9 cellular contexts compared by ENCODE assay signal in the genomic region with DNA sequence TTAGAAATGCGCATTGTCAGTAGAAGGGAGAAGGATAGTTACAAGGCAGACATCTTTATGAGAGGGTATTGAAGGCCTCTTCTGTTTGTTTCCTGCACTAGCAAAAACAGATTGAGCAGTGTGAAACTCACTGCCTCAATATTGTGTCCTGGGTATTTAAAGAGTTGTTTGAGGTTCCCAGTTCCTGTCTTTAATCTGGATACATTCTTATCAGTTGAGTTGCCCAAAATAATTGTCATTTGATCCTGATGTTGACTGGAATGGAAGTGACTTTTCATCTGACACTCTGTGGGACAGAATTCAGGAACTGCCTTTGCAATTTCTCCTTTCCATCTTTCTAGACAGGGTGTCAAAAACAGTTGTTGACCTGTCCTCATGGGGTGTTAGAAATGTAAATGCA. TPM values are rescaled to one million over a fixed set of nuclear protein-coding genes. Genes with fewer than 3 reads are reported as not detected.
DNase-seq lines count a peak whose midpoint lies in the region; ATAC-seq and TF ChIP-seq lines count a peak whose summit lies in the region.
"Had no signal": no experiment of that assay in that cellular context is flagged by ENCODE, and none has a peak within 500 bp of the region (broad histone marks: within the 10 kb centered on the region; RNA-seq: fewer than 3 reads in every experiment).

No MANE protein-coding gene starts in this region.

- H3K27me3 ChIP-seq in WERI-Rb-1 (ENCODE audit: insufficient read depth, low read depth, severe bottlenecking) (no peaks in the 10 kb centered on the region), iPS-18a (ENCODE audit: control insufficient read depth, insufficient read depth, low read length) (no peaks in the 10 kb centered on the region)

- H3K9me3 Mint-ChIP-seq in stimulated activated memory B cell treated with anti-CD40 and anti-IgM and Interleukin-4, amounts not matched to agents 10 μg/mL and 1 μg/mL and 100 μg/mL, for 72 hours = peaks cover 3% of the 10 kb centered on the region

- peaks cover 7% of the 10 kb centered on the region for H3K4me1 ChIP-seq in iPS-18a (ENCODE audit: control insufficient read depth, low read depth, low read length)

- H3K27ac ChIP-seq in WERI-Rb-1 (peak overlapping the region; percentile 80), iPS-18a (ENCODE audit: low read length) (no peak overlapping the region)

- H3K36me3 ChIP-seq in WERI-Rb-1 = peaks cover 47% of the 10 kb centered on the region
- H3K36me3 ChIP-seq in iPS-18a (ENCODE audit: control insufficient read depth, low read depth, low read length) = peaks cover 16% of the 10 kb centered on the region

- H3K27ac Mint-ChIP-seq in stimulated activated memory B cell treated with anti-CD40 and anti-IgM and Interleukin-4, amounts not matched to agents 10 μg/mL and 1 μg/mL and 100 μg/mL, for 72 hours = peak overlapping the region; percentile 90

- ATAC-seq in stimulated activated memory B cell treated with anti-CD40 and anti-IgM and Interleukin-4, amounts not matched to agents 10 μg/mL and 1 μg/mL and 100 μg/mL, for 72 hours = no peak

- no peak overlapping the region for H3K9ac ChIP-seq in iPS-18a (ENCODE audit: low read length)

- peak overlapping the region; percentile 60 for H3K4me3 ChIP-seq in WERI-Rb-1 (ENCODE audit: low read depth, low read length)
- H3K4me3 ChIP-seq in iPS-18a (ENCODE audit: low read length) = peak overlapping the region; percentile 76

- H3K36me3 Mint-ChIP-seq in stimulated activated memory B cell treated with anti-CD40 and anti-IgM and Interleukin-4, amounts not matched to agents 10 μg/mL and 1 μg/mL and 100 μg/mL, for 72 hours = peaks cover 9% of the 10 kb centered on the region

- no peaks in the 10 kb centered on the region for H3K9me3 ChIP-seq in WERI-Rb-1 (ENCODE audit: severe bottlenecking)
- no peaks in the 10 kb centered on the region for H3K9me3 ChIP-seq in iPS-18a (ENCODE audit: control insufficient read depth, low read depth, low read length)

- no peaks in the 10 kb centered on the region for H3K27me3 Mint-ChIP-seq in stimulated activated memory B cell treated with anti-CD40 and anti-IgM and Interleukin-4, amounts not matched to agents 10 μg/mL and 1 μg/mL and 100 μg/mL, for 72 hours

- DNase-seq in DMS53 (lab: John Stamatoyannopoulos, UW) = peak; percentile 50
- no peak for DNase-seq in DMS53 treated with DMSO at 0.1 percent for 48 hours (lab: John Stamatoyannopoulos, UW; ENCODE audit: unreplicated experiment)
- DNase-seq in WERI-Rb-1 = no peak
- DNase-seq in occipital lobe (lab: John Stamatoyannopoulos, UW) = no peak
- DNase-seq in NCI-H2107 (lab: John Stamatoyannopoulos, UW) = no peak
- DNase-seq in RPMI8226 = no peak
- DNase-seq: NCI-H446 treated with DMSO at 0.1 percent for 48 hours had no signal

- peak overlapping the region; percentile 95 for H3K4me3 Mint-ChIP-seq in stimulated activated memory B cell treated with anti-CD40 and anti-IgM and Interleukin-4, amounts not matched to agents 10 μg/mL and 1 μg/mL and 100 μg/mL, for 72 hours

- no peak for TF ChIP-seq CTCF in WERI-Rb-1 (IDR thresholded peaks at IDR 0.05; ENCODE audit: low read depth, low read length)

- peaks cover 50% of the 10 kb centered on the region for H3K4me1 Mint-ChIP-seq in stimulated activated memory B cell treated with anti-CD40 and anti-IgM and Interleukin-4, amounts not matched to agents 10 μg/mL and 1 μg/mL and 100 μg/mL, for 72 hours

RNA-seq across cellular contexts. Expression of a gene that starts 1.7 kb away (rescaled TPM):
- total RNA-seq in occipital lobe = 263 TPM

RNA-seq across cellular contexts. Expression of a gene that starts 37.3 kb away (rescaled TPM):
- 7.8 TPM for total RNA-seq in occipital lobe
